2 cellular contexts compared by ENCODE assay signal in genomic region chr1:173663159-173663558, GRCh38.
TF ChIP-seq lines count a peak whose summit lies in the region.

No MANE protein-coding gene starts in this region.

TF ChIP-seq in SK-N-SH, 30 proteins besides CTCF, POLR2A, EP300 and RAD21 (continued from another document):
- TF ChIP-seq IRF3 (IDR thresholded peaks at IDR 0.05; ENCODE audit: low read depth, low read length) = no peak
- no peak for TF ChIP-seq RCOR1 (IDR thresholded peaks at IDR 0.05; ENCODE audit: low read length)
- TF ChIP-seq GABPA (IDR thresholded peaks at IDR 0.05; ENCODE audit: low read depth) = no peak

TF ChIP-seq in SK-N-SH treated with all-trans-retinoic acid at 6 μM for 48 hours, 23 proteins besides CTCF, POLR2A, EP300 and RAD21 (continued from another document):
- TF ChIP-seq POU6F1 (CRISPR knock-in tag; IDR thresholded peaks at IDR 0.05; ENCODE audit: borderline replicate concordance, low read depth) (no peak), TCF4 (CRISPR knock-in tag; IDR thresholded peaks at IDR 0.05; ENCODE audit: borderline replicate concordance) (no peak), ZFP3 (CRISPR knock-in tag; IDR thresholded peaks at IDR 0.05) (no peak), ZC3H10 (CRISPR knock-in tag; IDR thresholded peaks at IDR 0.05) (no peak), SNAI2 (CRISPR knock-in tag; IDR thresholded peaks at IDR 0.05) (no peak)
